24 cellular contexts compared by ENCODE assay signal in genomic region chr2:239020541-239021041, GRCh38.
"Had no signal": no experiment of that assay in that cellular context is flagged by ENCODE, and none has a peak within 500 bp of the region (broad histone marks: within the 10 kb centered on the region; RNA-seq: fewer than 3 reads in every experiment).

No MANE protein-coding gene starts in this region.

- DNase-seq: activated CD4-positive, alpha-beta T cell treated with anti-CD3 and anti-CD28 coated beads for 4 hours; activated CD4-positive, alpha-beta T cell treated with anti-CD3 and anti-CD28 coated beads, Interleukin-2, amount 50 U/mL, for 4 hours; activated CD4-positive, CD25-positive, alpha-beta regulatory T cell; activated CD8-positive, alpha-beta memory T cell treated with anti-CD3 and anti-CD28 coated beads for 24 hours; activated naive CD8-positive, alpha-beta T cell treated with anti-CD3 and anti-CD28 coated beads, Interleukin-2, amount 50 U/mL, for 24 hours; activated T-cell treated with anti-CD3 and anti-CD28 coated beads, Interleukin-2, amount 50 U/mL, for 24 hours; colonic mucosa; effector CD8-positive, alpha-beta T cell; esophagus squamous epithelium; foreskin melanocyte; lower lobe of right lung; mesenchymal stem cell; naive thymus-derived CD8-positive, alpha-beta T cell; pancreas; psoas muscle; stimulated activated CD4-positive, alpha-beta T cell treated with anti-CD3 and anti-CD28 coated beads, Interleukin-2, amount 100 ng/mL, for 48 hours; T-helper 1 cell; trophoblast cell had no signal

- H3K4me1 ChIP-seq: colonic mucosa, lower lobe of right lung, pancreas, psoas muscle had no signal

- H3K27me3 ChIP-seq: colonic mucosa, pancreas, vagina had no signal

- H3K36me3 ChIP-seq: colonic mucosa, esophagus squamous epithelium, lower lobe of right lung, pancreas, thoracic aorta, vagina had no signal

- H3K36me3 Mint-ChIP-seq: activated naive CD4-positive, alpha-beta T cell treated with anti-CD3 and anti-CD28 coated beads, Interleukin-2, amount 50 U/mL, for 24 hours; naive thymus-derived CD8-positive, alpha-beta T cell; stimulated activated effector memory CD8-positive, alpha-beta T cell treated with anti-CD3 and anti-CD28 coated beads, Interleukin-12 subunit alpha, Interleukin-12 subunit beta, amount 100 ng/mL, for 72 hours had no signal

- H3K27me3 Mint-ChIP-seq: activated naive CD8-positive, alpha-beta T cell treated with anti-CD3 and anti-CD28 coated beads, Interleukin-2, amount 50 U/mL, for 24 hours had no signal

- ATAC-seq: activated naive CD8-positive, alpha-beta T cell treated with anti-CD3 and anti-CD28 coated beads, Interleukin-2, amount 50 U/mL, for 24 hours; lower lobe of right lung; naive thymus-derived CD8-positive, alpha-beta T cell; pancreas; psoas muscle; stimulated activated effector memory CD8-positive, alpha-beta T cell treated with anti-CD3 and anti-CD28 coated beads, Interleukin-12 subunit alpha, Interleukin-12 subunit beta, amount 100 ng/mL, for 72 hours had no signal

- H3K4me1 Mint-ChIP-seq: activated naive CD4-positive, alpha-beta T cell treated with anti-CD3 and anti-CD28 coated beads, Interleukin-2, amount 50 U/mL, for 24 hours; activated naive CD8-positive, alpha-beta T cell treated with anti-CD3 and anti-CD28 coated beads, Interleukin-2, amount 50 U/mL, for 24 hours; naive thymus-derived CD8-positive, alpha-beta T cell; stimulated activated effector memory CD8-positive, alpha-beta T cell treated with anti-CD3 and anti-CD28 coated beads, Interleukin-12 subunit alpha, Interleukin-12 subunit beta, amount 100 ng/mL, for 72 hours had no signal

- H3K27ac Mint-ChIP-seq: activated naive CD4-positive, alpha-beta T cell treated with anti-CD3 and anti-CD28 coated beads, Interleukin-2, amount 50 U/mL, for 24 hours; activated naive CD8-positive, alpha-beta T cell treated with anti-CD3 and anti-CD28 coated beads, Interleukin-2, amount 50 U/mL, for 24 hours; activated T-cell treated with anti-CD3 and anti-CD28 coated beads, Interleukin-2, amount 50 U/mL, for 24 hours; naive thymus-derived CD8-positive, alpha-beta T cell; stimulated activated effector memory CD8-positive, alpha-beta T cell treated with anti-CD3 and anti-CD28 coated beads, Interleukin-12 subunit alpha, Interleukin-12 subunit beta, amount 100 ng/mL, for 72 hours; stimulated activated naive CD8-positive, alpha-beta T cell treated with anti-CD3 and anti-CD28 coated beads, Interleukin-15, Interleukin-2, amounts not matched to agents 100 ng/mL and 50 ng/mL, for 24 hours had no signal

- H3K4me3 ChIP-seq: colonic mucosa, esophagus squamous epithelium, lower lobe of right lung, pancreas, psoas muscle, thoracic aorta, vagina had no signal

- H3K9me3 ChIP-seq: colonic mucosa, esophagus squamous epithelium, lower lobe of right lung, pancreas, psoas muscle, thoracic aorta, vagina had no signal

- H3K9me3 Mint-ChIP-seq: activated naive CD4-positive, alpha-beta T cell treated with anti-CD3 and anti-CD28 coated beads, Interleukin-2, amount 50 U/mL, for 24 hours; activated naive CD8-positive, alpha-beta T cell treated with anti-CD3 and anti-CD28 coated beads, Interleukin-2, amount 50 U/mL, for 24 hours; activated T-cell treated with anti-CD3 and anti-CD28 coated beads, Interleukin-2, amount 50 U/mL, for 24 hours; naive thymus-derived CD8-positive, alpha-beta T cell; stimulated activated effector memory CD8-positive, alpha-beta T cell treated with anti-CD3 and anti-CD28 coated beads, Interleukin-12 subunit alpha, Interleukin-12 subunit beta, amount 100 ng/mL, for 72 hours; stimulated activated naive CD8-positive, alpha-beta T cell treated with anti-CD3 and anti-CD28 coated beads, Interleukin-15, Interleukin-2, amounts not matched to agents 100 ng/mL and 50 ng/mL, for 24 hours had no signal

- H3K4me3 Mint-ChIP-seq: activated naive CD4-positive, alpha-beta T cell treated with anti-CD3 and anti-CD28 coated beads, Interleukin-2, amount 50 U/mL, for 24 hours; activated naive CD8-positive, alpha-beta T cell treated with anti-CD3 and anti-CD28 coated beads, Interleukin-2, amount 50 U/mL, for 24 hours; activated T-cell treated with anti-CD3 and anti-CD28 coated beads, Interleukin-2, amount 50 U/mL, for 24 hours; stimulated activated effector memory CD8-positive, alpha-beta T cell treated with anti-CD3 and anti-CD28 coated beads, Interleukin-12 subunit alpha, Interleukin-12 subunit beta, amount 100 ng/mL, for 72 hours; stimulated activated naive CD8-positive, alpha-beta T cell treated with anti-CD3 and anti-CD28 coated beads, Interleukin-15, Interleukin-2, amounts not matched to agents 100 ng/mL and 50 ng/mL, for 24 hours had no signal

- H3K27ac ChIP-seq: colonic mucosa, epithelial cell of prostate, esophagus squamous epithelium, lower lobe of right lung, pancreas, psoas muscle, thoracic aorta, vagina had no signal
